ENCODE assay signal across 12 cellular contexts in genomic region chr4:39814403-39815185, GRCh38.
DNase-seq lines count a peak whose midpoint lies in the region; ATAC-seq lines count a peak whose summit lies in the region.
"Had no signal": no experiment of that assay in that cellular context is flagged by ENCODE, and none has a peak within 500 bp of the region (broad histone marks: within the 10 kb centered on the region; RNA-seq: fewer than 3 reads in every experiment).

No MANE protein-coding gene starts in this region.

- no peak overlapping the region for H3K4me2 ChIP-seq in GM23248 (ENCODE audit: unreplicated experiment)

- no peaks in the 10 kb centered on the region for H3K79me2 ChIP-seq in GM23248 (ENCODE audit: insufficient read depth)

- no peaks in the 10 kb centered on the region for H3K9me3 ChIP-seq in CD4-positive, alpha-beta memory T cell (ENCODE audit: control insufficient read depth in 1 of 2, low read length in 2 of 2)
- no peaks in the 10 kb centered on the region for H3K9me3 ChIP-seq in GM23248 (ENCODE audit: low read depth)
- H3K9me3 ChIP-seq: adrenal gland had no signal

- POLR2A ChIA-PET in CD4-positive, alpha-beta memory T cell (lab: Charles Lee; ENCODE audit: partially characterized antibody): no interaction called here

- 78 to 82% methylated on average over 6 to 7 of the region's 7 CpGs for WGBS in GM23248 (ENCODE audit: low coverage in 1 of 2, low lambda C conversion rate in 2 of 2, missing lambda C conversion rate in 2 of 2), 2 experiments

- H3K36me3 ChIP-seq in CD4-positive, alpha-beta memory T cell (ENCODE audit: insufficient read depth, low read length): no peaks in the 10 kb centered on the region
- H3K36me3 ChIP-seq in GM23248 (ENCODE audit: low read depth): no peaks in the 10 kb centered on the region
- H3K36me3 ChIP-seq: adrenal gland had no signal

- CTCF ChIA-PET in CD4-positive, alpha-beta memory T cell (lab: Charles Lee; ENCODE audit: partially characterized antibody): no interaction called here

- H3K27me3 ChIP-seq in CD4-positive, alpha-beta memory T cell (ENCODE audit: insufficient read depth, low read length): no peaks in the 10 kb centered on the region
- no peaks in the 10 kb centered on the region for H3K27me3 ChIP-seq in GM23248 (replicated peaks; ENCODE audit: insufficient read depth)
- H3K27me3 ChIP-seq: adrenal gland had no signal

- peaks cover 15% of the 10 kb centered on the region; the same call in 1 of the 2 replicates for H3F3A ChIP-seq in GM23248 (ENCODE audit: insufficient read depth)

- DNase-seq in CD4-positive, alpha-beta memory T cell: peak in 4 of 5 donors; percentile 27 to 48 (median 36)
- peak; percentile 50 for DNase-seq in GM23248
- DNase-seq in activated T-helper 1 cell treated with anti-CD3 and anti-CD28 coated beads, Interleukin-12 subunit alpha, Interleukin-12 subunit beta, Interleukin-2, Interleukin-4 antibody, amounts not matched to agents 30 ng/mL and 10 ng/mL and 1 ng/mL, durations not matched to agents 14 hours and 24 hours and 36 hours (ENCODE audit: low spot score): no peak
- DNase-seq in iris pigment epithelial cell (ENCODE audit: low read depth): peak; percentile 41
- DNase-seq in medulla oblongata (ENCODE audit: extremely low spot score): no peak
- no peak for DNase-seq in NCI-H1417 (lab: John Stamatoyannopoulos, UW)
- DNase-seq: NCI-H1436 treated with DMSO at 0.1 percent for 48 hours; stimulated activated CD4-positive, alpha-beta T cell treated with anti-CD3 and anti-CD28 coated beads, Interleukin-4, amount 100 ng/mL, for 24 hours had no signal

- H3K27ac ChIP-seq in CD4-positive, alpha-beta memory T cell (ENCODE audit: low read depth, low read length): no peak overlapping the region
- H3K27ac ChIP-seq in GM23248: no peak overlapping the region
- H3K27ac ChIP-seq: adrenal gland had no signal

- in situ Hi-C loops in GM23248 (cut with MboI): no loop called here

- H3K36me3 Mint-ChIP-seq in CD4-positive, alpha-beta memory T cell: peaks cover 0 to 3% of the 10 kb centered on the region in 2 donors
- no peaks in the 10 kb centered on the region for H3K36me3 Mint-ChIP-seq in activated T-helper 1 cell treated with anti-CD3 and anti-CD28 coated beads, Interleukin-12 subunit alpha, Interleukin-12 subunit beta, Interleukin-2, Interleukin-4 antibody, amounts not matched to agents 30 ng/mL and 10 ng/mL and 1 ng/mL, durations not matched to agents 14 hours and 24 hours and 36 hours (ENCODE audit: low read depth)

- ATAC-seq in GM21723 (IDR thresholded peaks at IDR 0.05; ENCODE audit: unreplicated experiment) (no peak), GM18502 (IDR thresholded peaks at IDR 0.05; ENCODE audit: poor library complexity, unreplicated experiment) (no peak)

- no peak overlapping the region for H3K4me3 ChIP-seq in CD4-positive, alpha-beta memory T cell (ENCODE audit: low read length in 2 of 2)
- H3K4me3 ChIP-seq in GM23248: no peak overlapping the region
- H3K4me3 ChIP-seq: adrenal gland had no signal

- H4K20me1 ChIP-seq in GM23248 (ENCODE audit: insufficient read depth): no peaks in the 10 kb centered on the region

- H3K27me3 Mint-ChIP-seq in CD4-positive, alpha-beta memory T cell: no peaks in the 10 kb centered on the region
- H3K27me3 Mint-ChIP-seq in activated T-helper 1 cell treated with anti-CD3 and anti-CD28 coated beads, Interleukin-12 subunit alpha, Interleukin-12 subunit beta, Interleukin-2, Interleukin-4 antibody, amounts not matched to agents 30 ng/mL and 10 ng/mL and 1 ng/mL, durations not matched to agents 14 hours and 24 hours and 36 hours (ENCODE audit: insufficient read depth): peaks cover 7% of the 10 kb centered on the region

- no peak overlapping the region for H3K4me3 Mint-ChIP-seq in CD4-positive, alpha-beta memory T cell
- H3K4me3 Mint-ChIP-seq in activated T-helper 1 cell treated with anti-CD3 and anti-CD28 coated beads, Interleukin-12 subunit alpha, Interleukin-12 subunit beta, Interleukin-2, Interleukin-4 antibody, amounts not matched to agents 30 ng/mL and 10 ng/mL and 1 ng/mL, durations not matched to agents 14 hours and 24 hours and 36 hours: peak overlapping the region; percentile 11
- H3K4me3 Mint-ChIP-seq: nephron had no signal

- peak overlapping the region in 6 of 7 donors; percentile 13 to 91 (median 65) for H3K27ac Mint-ChIP-seq in CD4-positive, alpha-beta memory T cell
- H3K27ac Mint-ChIP-seq in activated T-helper 1 cell treated with anti-CD3 and anti-CD28 coated beads, Interleukin-12 subunit alpha, Interleukin-12 subunit beta, Interleukin-2, Interleukin-4 antibody, amounts not matched to agents 30 ng/mL and 10 ng/mL and 1 ng/mL, durations not matched to agents 14 hours and 24 hours and 36 hours: peak overlapping the region; percentile 85

- no peak overlapping the region for H3K9ac ChIP-seq in GM23248

- H3K4me1 Mint-ChIP-seq in CD4-positive, alpha-beta memory T cell: peaks cover 0 to 10% (median 3%) of the 10 kb centered on the region in 4 donors
- no peaks in the 10 kb centered on the region for H3K4me1 Mint-ChIP-seq in activated T-helper 1 cell treated with anti-CD3 and anti-CD28 coated beads, Interleukin-12 subunit alpha, Interleukin-12 subunit beta, Interleukin-2, Interleukin-4 antibody, amounts not matched to agents 30 ng/mL and 10 ng/mL and 1 ng/mL, durations not matched to agents 14 hours and 24 hours and 36 hours (ENCODE audit: low read depth)

- H3K9me3 Mint-ChIP-seq in CD4-positive, alpha-beta memory T cell: peaks cover 0 to 10% (median 0%) of the 10 kb centered on the region in 8 donors
- H3K9me3 Mint-ChIP-seq in activated T-helper 1 cell treated with anti-CD3 and anti-CD28 coated beads, Interleukin-12 subunit alpha, Interleukin-12 subunit beta, Interleukin-2, Interleukin-4 antibody, amounts not matched to agents 30 ng/mL and 10 ng/mL and 1 ng/mL, durations not matched to agents 14 hours and 24 hours and 36 hours: peaks cover 9% of the 10 kb centered on the region

- H3K9me2 ChIP-seq in GM23248 (ENCODE audit: insufficient read depth): no peaks in the 10 kb centered on the region

- no peak overlapping the region for H2AFZ ChIP-seq in GM23248

- intact Hi-C loops in CD4-positive, alpha-beta memory T cell (cut with micrococcal nuclease): no loop called here
- intact Hi-C loops in activated T-helper 1 cell treated with anti-CD3 and anti-CD28 coated beads, Interleukin-12 subunit alpha, Interleukin-12 subunit beta, Interleukin-2, Interleukin-4 antibody, amounts not matched to agents 30 ng/mL and 10 ng/mL and 1 ng/mL, durations not matched to agents 14 hours and 24 hours and 36 hours (cut with micrococcal nuclease): loop anchor here (5.0 kb wide), 1 partner anchor 117 kb away; the partner anchor contains the start of gene UBE2K

- no peaks in the 10 kb centered on the region for H3K4me1 ChIP-seq in CD4-positive, alpha-beta memory T cell (ENCODE audit: insufficient read depth, low read length)
- no peaks in the 10 kb centered on the region for H3K4me1 ChIP-seq in GM23248 (ENCODE audit: insufficient read depth)
- H3K4me1 ChIP-seq: adrenal gland had no signal

Comparison
In these comparisons a context has a peak if more than half of its experiments do, and no peak if none do; other contexts are left out.
1. DNase-seq: peak in CD4-positive, alpha-beta memory T cell (4 of 5), GM23248 (single experiment) and iris pigment epithelial cell (single experiment); none in activated T-helper 1 cell treated with anti-CD3 and anti-CD28 coated beads, Interleukin-12 subunit alpha, Interleukin-12 subunit beta, Interleukin-2, Interleukin-4 antibody, amounts not matched to agents 30 ng/mL and 10 ng/mL and 1 ng/mL, durations not matched to agents 14 hours and 24 hours and 36 hours (single experiment), medulla oblongata (single experiment) and NCI-H1417 (0 of 3).